Comparison of ENCODE assay signal across 22 cellular contexts in the genomic region with DNA sequence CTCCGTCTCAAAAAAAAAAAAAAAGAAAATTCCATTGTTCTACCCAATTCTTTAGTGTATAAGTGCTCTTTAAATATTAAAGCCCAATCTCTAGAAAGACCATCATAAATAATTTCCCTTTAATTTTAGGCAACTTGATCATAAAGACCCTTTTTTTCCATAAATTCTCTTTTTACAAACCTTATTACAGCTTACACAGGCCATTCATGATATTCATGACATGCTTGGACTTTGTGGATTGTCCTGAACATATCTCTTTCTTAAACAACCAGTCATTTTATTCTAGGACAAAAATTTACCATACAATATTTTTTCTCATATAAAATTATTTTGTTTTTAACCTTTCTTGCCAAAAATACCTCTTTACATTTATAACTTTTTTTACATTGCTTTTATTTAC. TPM values are rescaled to one million over a fixed set of nuclear protein-coding genes. Genes with fewer than 3 reads are reported as not detected.
DNase-seq lines count a peak whose midpoint lies in the region; ATAC-seq, FAIRE-seq and TF ChIP-seq lines count a peak whose summit lies in the region.
"Had no signal": no experiment of that assay in that cellular context is flagged by ENCODE, and none has a peak within 500 bp of the region (broad histone marks: within the 10 kb centered on the region; RNA-seq: fewer than 3 reads in every experiment).

No MANE protein-coding gene starts in this region.

- H3K27ac ChIP-seq in A549: no peak overlapping the region
- H3K27ac ChIP-seq in coronary artery: no peak overlapping the region
- H3K27ac ChIP-seq: 22Rv1, BLaER1 had no signal

- no peak for FAIRE-seq in A549 (lab: Jason Lieb, UNC)
- FAIRE-seq: GM12892, H54 had no signal

- WGBS in A549 (ENCODE audit: missing lambda C conversion rate): 91% methylated on average over 1 of the region's 1 CpG

- no peaks in the 10 kb centered on the region for H3K4me1 ChIP-seq in A549
- H3K4me1 ChIP-seq: Caco-2 had no signal

- no peaks in the 10 kb centered on the region for H3K9me3 ChIP-seq in A549
- H3K9me3 ChIP-seq: Caco-2 had no signal

- POLR2A ChIA-PET in A549 (lab: Yijun Ruan, JAX): no interaction called here

- TF ChIP-seq EP300 in A549 (IDR thresholded peaks at IDR 0.05): no peak

- DNase-seq in DMS 273 (lab: John Stamatoyannopoulos, UW; ENCODE audit: unreplicated experiment): peak; percentile 41
- DNase-seq in DMS 273 treated with DMSO at 0.1 percent for 48 hours (lab: John Stamatoyannopoulos, UW): no peak
- DNase-seq in A549 (ENCODE audit: low read depth in 1 of 2, low spot score in 1 of 2): no peak
- DNase-seq in M059J (ENCODE audit: low read depth): peak; percentile 24
- DNase-seq in fibroblast of mammary gland (ENCODE audit: low read depth): peak; percentile 26
- no peak for DNase-seq in coronary artery (ENCODE audit: low spot score)
- DNase-seq: AML-193; Caco-2; CD8-positive, alpha-beta memory T cell; DMS79 treated with DMSO at 0.1 percent for 48 hours; EL; GDM1; IMR-90; KG1 had no signal

- TF ChIP-seq POLR2A in A549 (IDR thresholded peaks at IDR 0.05; ENCODE audit: low read length): no peak

- CTCF ChIA-PET in A549 (lab: Yijun Ruan, JAX): interaction anchor here (1.0 to 1.6 kb wide), 2 partner anchors 10 to 527 kb away, joined by 3 to 12 read pairs; no protein-coding TSS in a partner anchor

- H3K4me3 ChIP-seq in A549 (no peak overlapping the region), fibroblast of mammary gland (ENCODE audit: control insufficient read depth, low read depth, low read length) (no peak overlapping the region), coronary artery (no peak overlapping the region)
- H3K4me3 ChIP-seq: BLaER1 had no signal

- ATAC-seq in A549 (no peak), GM18502 (IDR thresholded peaks at IDR 0.05; ENCODE audit: poor library complexity, unreplicated experiment) (no peak)
- no peak for ATAC-seq in activated CD4-positive, CD25-positive, alpha-beta regulatory T cell treated with anti-CD3 and anti-CD28 coated beads, Interleukin-2, amount 50 U/mL, for 24 hours
- ATAC-seq: HCT116 had no signal

- no peak overlapping the region for H3K4me2 ChIP-seq in A549
- H3K4me2 ChIP-seq: BLaER1 had no signal

- TF ChIP-seq CTCF in A549 (IDR thresholded peaks at IDR 0.05): no peak
- no peak for TF ChIP-seq CTCF in fibroblast of mammary gland (conservative IDR thresholded peaks at IDR 0.05; ENCODE audit: control insufficient read depth, insufficient read depth, low read depth, low read length)
- TF ChIP-seq CTCF in coronary artery (IDR thresholded peaks at IDR 0.05): no peak

- no peak for TF ChIP-seq RAD21 in A549 (conservative IDR thresholded peaks at IDR 0.05 in 1 of 2, IDR thresholded peaks at IDR 0.05 in 1 of 2)

TF ChIP-seq in A549, 52 proteins besides CTCF, POLR2A, EP300 and RAD21:
- TF ChIP-seq ZFP36 (IDR thresholded peaks at IDR 0.05; ENCODE audit: borderline replicate concordance, partially characterized antibody) (peak; percentile 66), CEBPB (IDR thresholded peaks at IDR 0.05) (no peak)
TF ChIP-seq in A549: peak in this region for 1.

RNA-seq across cellular contexts. Expression of a gene that starts 30.5 kb away (rescaled TPM):
- polyA plus RNA-seq in A549 (2011; rRNA removed) (not detected in 2 replicates), A549 (2017; fragmentation: RNase III; extraction: RNeasy Plus Mini Kit Qiagen cat#74134 plus additional on column Dnase treatment) (not detected in 3 replicates)
- not detected in 2 replicates for polyA plus RNA-seq in A549 (2012; cell fraction: cytosol; rRNA removed)
- not detected in 2 replicates for polyA plus RNA-seq in A549 (2012; cell fraction: nucleus; rRNA removed)
- not detected in 2 replicates for polyA minus RNA-seq in A549 (2011; rRNA and poly(A)+ RNA removed)
- not detected in 2 replicates for total RNA-seq in M059J (2014; rRNA removed; shearing (Covaris generic))
- total RNA-seq: Caco-2, HT-29, IMR-90 had no signal
- polyA plus RNA-seq: CD8-positive, alpha-beta memory T cell; IMR-90 had no signal

RNA-seq across cellular contexts. Expression of a gene that starts 38.0 kb away (rescaled TPM):
- polyA plus RNA-seq in A549 (2011; rRNA removed) (3,130 and 3,742 TPM in 2 replicates), A549 (2017; fragmentation: RNase III; extraction: RNeasy Plus Mini Kit Qiagen cat#74134 plus additional on column Dnase treatment) (6,622 to 7,955 TPM (median 7,447 TPM) in 3 replicates)
- polyA plus RNA-seq in A549 (2012; cell fraction: cytosol; rRNA removed): 3,096 and 3,118 TPM in 2 replicates
- 460 and 1,554 TPM in 2 replicates for polyA plus RNA-seq in A549 (2012; cell fraction: nucleus; rRNA removed)
- polyA minus RNA-seq in A549 (2011; rRNA and poly(A)+ RNA removed): 852 and 1,226 TPM in 2 replicates
- total RNA-seq in M059J (2014; rRNA removed; shearing (Covaris generic)): 5,809 and 7,639 TPM in 2 replicates

Comparison
In these comparisons a context has a peak if more than half of its experiments do, and no peak if none do; other contexts are left out.
1. DNase-seq: peak in DMS 273 (single experiment), M059J (single experiment) and fibroblast of mammary gland (single experiment); none in DMS 273 treated with DMSO at 0.1 percent for 48 hours (single experiment), A549 (0 of 2) and coronary artery (single experiment).